Comparison of ENCODE assay signal across 1 cellular context in the genomic region with DNA sequence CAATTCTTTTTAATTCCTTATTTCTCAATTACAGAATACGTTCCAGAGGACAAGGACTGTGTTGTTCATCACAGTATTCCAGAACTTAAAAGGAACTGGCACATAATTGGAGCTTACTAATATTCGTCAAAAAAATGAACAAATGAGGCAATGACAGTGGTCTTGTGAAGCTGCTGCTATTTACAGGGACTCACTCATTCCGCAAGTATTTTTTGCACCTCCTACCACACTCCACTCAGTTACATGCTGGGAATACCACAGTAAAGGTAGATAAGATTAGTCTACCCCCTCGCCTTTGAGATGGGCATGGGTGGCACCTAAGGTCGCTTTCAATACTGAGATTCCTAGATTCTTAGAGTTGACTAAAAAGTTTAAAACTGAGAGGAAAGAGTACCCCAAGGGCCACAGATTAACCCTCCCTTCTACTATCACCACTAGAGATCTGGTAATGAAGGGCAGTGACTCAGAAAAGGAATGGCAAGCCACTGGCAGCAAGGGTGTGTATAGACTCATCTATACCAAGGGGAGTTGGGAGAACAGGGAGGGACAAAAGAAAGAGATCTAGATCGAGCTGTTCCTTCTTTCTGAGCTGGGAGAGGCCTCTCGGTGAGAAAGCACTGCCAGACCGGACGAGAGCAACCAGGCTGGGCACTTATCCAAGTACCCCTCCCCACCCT.
TF ChIP-seq lines count a peak whose summit lies in the region.

No MANE protein-coding gene starts in this region.

TF ChIP-seq in HCT116, 20 proteins besides CTCF, POLR2A, EP300 and RAD21 (continued from another document):
- TF ChIP-seq, protein P1, sequence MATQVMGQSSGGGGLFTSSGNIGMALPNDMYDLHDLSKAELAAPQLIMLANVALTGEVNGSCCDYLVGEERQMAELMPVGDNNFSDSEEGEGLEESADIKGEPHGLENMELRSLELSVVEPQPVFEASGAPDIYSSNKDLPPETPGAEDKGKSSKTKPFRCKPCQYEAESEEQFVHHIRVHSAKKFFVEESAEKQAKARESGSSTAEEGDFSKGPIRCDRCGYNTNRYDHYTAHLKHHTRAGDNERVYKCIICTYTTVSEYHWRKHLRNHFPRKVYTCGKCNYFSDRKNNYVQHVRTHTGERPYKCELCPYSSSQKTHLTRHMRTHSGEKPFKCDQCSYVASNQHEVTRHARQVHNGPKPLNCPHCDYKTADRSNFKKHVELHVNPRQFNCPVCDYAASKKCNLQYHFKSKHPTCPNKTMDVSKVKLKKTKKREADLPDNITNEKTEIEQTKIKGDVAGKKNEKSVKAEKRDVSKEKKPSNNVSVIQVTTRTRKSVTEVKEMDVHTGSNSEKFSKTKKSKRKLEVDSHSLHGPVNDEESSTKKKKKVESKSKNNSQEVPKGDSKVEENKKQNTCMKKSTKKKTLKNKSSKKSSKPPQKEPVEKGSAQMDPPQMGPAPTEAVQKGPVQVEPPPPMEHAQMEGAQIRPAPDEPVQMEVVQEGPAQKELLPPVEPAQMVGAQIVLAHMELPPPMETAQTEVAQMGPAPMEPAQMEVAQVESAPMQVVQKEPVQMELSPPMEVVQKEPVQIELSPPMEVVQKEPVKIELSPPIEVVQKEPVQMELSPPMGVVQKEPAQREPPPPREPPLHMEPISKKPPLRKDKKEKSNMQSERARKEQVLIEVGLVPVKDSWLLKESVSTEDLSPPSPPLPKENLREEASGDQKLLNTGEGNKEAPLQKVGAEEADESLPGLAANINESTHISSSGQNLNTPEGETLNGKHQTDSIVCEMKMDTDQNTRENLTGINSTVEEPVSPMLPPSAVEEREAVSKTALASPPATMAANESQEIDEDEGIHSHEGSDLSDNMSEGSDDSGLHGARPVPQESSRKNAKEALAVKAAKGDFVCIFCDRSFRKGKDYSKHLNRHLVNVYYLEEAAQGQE (IDR thresholded peaks at IDR 0.05; ENCODE audit: low read depth): no peak
- TF ChIP-seq POLR2AphosphoS5 (IDR thresholded peaks at IDR 0.05; ENCODE audit: low read depth, low read length) (no peak; the same call in 1 of the 2 replicates), EGR1 (IDR thresholded peaks at IDR 0.05; ENCODE audit: low read depth) (no peak), ZNF274 (IDR thresholded peaks at IDR 0.05; ENCODE audit: low read depth, low read length) (no peak), SRF (IDR thresholded peaks at IDR 0.05; ENCODE audit: low read depth) (no peak), SIN3A (IDR thresholded peaks at IDR 0.05; ENCODE audit: low read depth) (no peak), ZFX (IDR thresholded peaks at IDR 0.05) (no peak), SP1 (IDR thresholded peaks at IDR 0.05; ENCODE audit: low read depth) (peak; percentile 61), EZH2phosphoT487 (IDR thresholded peaks at IDR 0.05; ENCODE audit: borderline replicate concordance) (no peak), YY1 (IDR thresholded peaks at IDR 0.05; ENCODE audit: extremely low read depth, insufficient replicate concordance, low read depth, low read length) (no peak), CBX3 (IDR thresholded peaks at IDR 0.05; ENCODE audit: low read depth) (0 out of 2 replicates have a peak, but pooled peaks have one; percentile 27), ELF1 (IDR thresholded peaks at IDR 0.05; ENCODE audit: borderline replicate concordance, low read depth) (no peak)
- TF ChIP-seq, protein P2, sequence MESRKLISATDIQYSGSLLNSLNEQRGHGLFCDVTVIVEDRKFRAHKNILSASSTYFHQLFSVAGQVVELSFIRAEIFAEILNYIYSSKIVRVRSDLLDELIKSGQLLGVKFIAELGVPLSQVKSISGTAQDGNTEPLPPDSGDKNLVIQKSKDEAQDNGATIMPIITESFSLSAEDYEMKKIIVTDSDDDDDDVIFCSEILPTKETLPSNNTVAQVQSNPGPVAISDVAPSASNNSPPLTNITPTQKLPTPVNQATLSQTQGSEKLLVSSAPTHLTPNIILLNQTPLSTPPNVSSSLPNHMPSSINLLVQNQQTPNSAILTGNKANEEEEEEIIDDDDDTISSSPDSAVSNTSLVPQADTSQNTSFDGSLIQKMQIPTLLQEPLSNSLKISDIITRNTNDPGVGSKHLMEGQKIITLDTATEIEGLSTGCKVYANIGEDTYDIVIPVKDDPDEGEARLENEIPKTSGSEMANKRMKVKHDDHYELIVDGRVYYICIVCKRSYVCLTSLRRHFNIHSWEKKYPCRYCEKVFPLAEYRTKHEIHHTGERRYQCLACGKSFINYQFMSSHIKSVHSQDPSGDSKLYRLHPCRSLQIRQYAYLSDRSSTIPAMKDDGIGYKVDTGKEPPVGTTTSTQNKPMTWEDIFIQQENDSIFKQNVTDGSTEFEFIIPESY (IDR thresholded peaks at IDR 0.05; ENCODE audit: extremely low read depth, insufficient replicate concordance, low read length): no peak
- TF ChIP-seq, protein P3, sequence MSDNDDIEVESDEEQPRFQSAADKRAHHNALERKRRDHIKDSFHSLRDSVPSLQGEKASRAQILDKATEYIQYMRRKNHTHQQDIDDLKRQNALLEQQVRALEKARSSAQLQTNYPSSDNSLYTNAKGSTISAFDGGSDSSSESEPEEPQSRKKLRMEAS (IDR thresholded peaks at IDR 0.05): peak; percentile 39; the same call in 1 of the 2 replicates
- TF ChIP-seq, protein P4, sequence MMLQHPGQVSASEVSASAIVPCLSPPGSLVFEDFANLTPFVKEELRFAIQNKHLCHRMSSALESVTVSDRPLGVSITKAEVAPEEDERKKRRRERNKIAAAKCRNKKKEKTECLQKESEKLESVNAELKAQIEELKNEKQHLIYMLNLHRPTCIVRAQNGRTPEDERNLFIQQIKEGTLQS (IDR thresholded peaks at IDR 0.05): 0 out of 2 replicates have a peak, but pooled peaks have one; percentile 34
